In the genomic region with DNA sequence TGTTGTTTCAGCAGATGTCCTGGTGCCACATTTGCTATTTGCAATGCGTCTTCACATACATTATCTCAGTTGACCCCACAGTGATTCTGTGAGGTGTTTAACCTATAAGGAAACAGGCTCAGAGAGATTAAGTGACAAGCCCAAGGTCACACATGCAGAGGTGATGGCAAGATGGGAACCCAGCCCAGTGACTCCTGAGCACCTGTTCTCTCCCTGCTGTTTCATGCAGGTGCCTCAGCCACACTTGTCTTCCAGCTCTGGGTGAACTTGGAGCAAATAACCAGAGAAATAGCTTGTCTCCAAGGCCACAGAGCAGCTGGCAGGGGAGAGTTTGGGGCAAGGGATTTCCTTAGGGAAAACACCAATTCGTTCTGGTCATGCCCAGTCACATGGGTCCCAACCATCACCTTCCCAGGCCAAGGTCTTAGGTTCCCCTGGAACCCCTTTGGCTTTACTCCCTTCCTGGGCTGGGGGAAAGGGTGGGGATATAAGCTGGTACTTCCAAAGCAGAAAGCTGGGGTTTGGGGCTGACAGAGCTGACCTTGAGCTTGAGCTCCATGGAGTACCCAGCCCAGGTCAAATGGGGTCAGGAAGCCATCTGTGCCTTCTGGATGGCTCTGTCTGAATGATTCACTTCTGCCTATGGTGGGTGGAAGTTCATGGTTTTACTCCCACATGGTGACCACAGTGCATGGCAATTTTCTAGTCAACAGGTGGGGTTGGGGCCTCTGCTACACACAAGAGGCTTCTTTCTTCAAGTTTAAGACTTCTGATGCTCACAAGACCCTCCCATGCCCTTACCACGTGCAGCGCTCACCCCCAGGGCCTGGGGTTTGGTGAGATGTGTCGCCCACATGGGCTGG, we compare ENCODE assay signal across 9 cellular contexts. TPM values are rescaled to one million over a fixed set of nuclear protein-coding genes. Genes with fewer than 3 reads are reported as not detected.
DNase-seq lines count a peak whose midpoint lies in the region; ATAC-seq and TF ChIP-seq lines count a peak whose summit lies in the region.
"Had no signal": no experiment of that assay in that cellular context is flagged by ENCODE, and none has a peak within 500 bp of the region (broad histone marks: within the 10 kb centered on the region; RNA-seq: fewer than 3 reads in every experiment).

No MANE protein-coding gene starts in this region.

- H3K4me3 Mint-ChIP-seq in activated CD8-positive, alpha-beta T cell treated with anti-CD3 and anti-CD28 coated beads, Interleukin-2, amount 10 ng/mL, durations not matched to agents 7 days and 5 days: no peak overlapping the region

- H3K79me2 ChIP-seq in hepatocyte: no peaks in the 10 kb centered on the region

- POLR2A ChIA-PET in activated CD8-positive, alpha-beta T cell treated with anti-CD3 and anti-CD28 coated beads, Interleukin-2, amount 10 ng/mL, durations not matched to agents 7 days and 5 days (lab: Charles Lee): no interaction called here

- peak; percentile 51 for DNase-seq in activated CD8-positive, alpha-beta T cell treated with anti-CD3 and anti-CD28 coated beads, Interleukin-2, amount 10 ng/mL, durations not matched to agents 7 days and 5 days
- peak; percentile 54 to 55 for DNase-seq in stimulated activated CD4-positive, alpha-beta T cell treated with anti-CD3 and anti-CD28 coated beads, Interleukin-2, amount 100 ng/mL, for 24 hours
- no peak for DNase-seq in hepatocyte (ENCODE audit: low spot score)
- DNase-seq in HCEC 1CT: no peak
- DNase-seq in putamen (ENCODE audit: low spot score): no peak

- CTCF ChIA-PET in activated CD8-positive, alpha-beta T cell treated with anti-CD3 and anti-CD28 coated beads, Interleukin-2, amount 10 ng/mL, durations not matched to agents 7 days and 5 days (lab: Charles Lee): interaction anchor here (0.9 kb wide), 1 partner anchor 316 kb away, joined by 3 read pairs; no protein-coding TSS in a partner anchor

- no peaks in the 10 kb centered on the region for H3K9me2 ChIP-seq in hepatocyte (replicated peaks; ENCODE audit: insufficient read depth)

- H3K9me3 ChIP-seq in hepatocyte (ENCODE audit: low read depth): no peaks in the 10 kb centered on the region
- H3K9me3 ChIP-seq: vagina had no signal

- peaks cover 8% of the 10 kb centered on the region for H3K36me3 Mint-ChIP-seq in activated CD8-positive, alpha-beta T cell treated with anti-CD3 and anti-CD28 coated beads, Interleukin-2, amount 10 ng/mL, durations not matched to agents 7 days and 5 days (ENCODE audit: low read depth)

- peaks cover 50% of the 10 kb centered on the region for H3K4me1 Mint-ChIP-seq in activated CD8-positive, alpha-beta T cell treated with anti-CD3 and anti-CD28 coated beads, Interleukin-2, amount 10 ng/mL, durations not matched to agents 7 days and 5 days (ENCODE audit: low read depth)

- no peaks in the 10 kb centered on the region for H3K27me3 Mint-ChIP-seq in activated CD8-positive, alpha-beta T cell treated with anti-CD3 and anti-CD28 coated beads, Interleukin-2, amount 10 ng/mL, durations not matched to agents 7 days and 5 days (ENCODE audit: low read depth)

- H3K27me3 ChIP-seq in hepatocyte: no peaks in the 10 kb centered on the region
- H3K27me3 ChIP-seq: vagina had no signal

- no peak for TF ChIP-seq CTCF in hepatocyte (IDR thresholded peaks at IDR 0.05; ENCODE audit: poor library complexity)

- H3K4me2 ChIP-seq in hepatocyte: no peak overlapping the region

- no peaks in the 10 kb centered on the region for H4K20me1 ChIP-seq in hepatocyte (ENCODE audit: insufficient read depth, poor library complexity, severe bottlenecking)

- H3K27ac ChIP-seq in hepatocyte: no peak overlapping the region
- H3K27ac ChIP-seq: vagina had no signal

- H3K36me3 ChIP-seq in hepatocyte (replicated peaks; ENCODE audit: insufficient read depth, low read depth): no peaks in the 10 kb centered on the region
- H3K36me3 ChIP-seq: vagina had no signal

- WGBS in hepatocyte (ENCODE audit: low lambda C conversion rate, missing lambda C conversion rate): 87% methylated on average over 5 of the region's 5 CpGs

- peaks cover 17% of the 10 kb centered on the region for H3K4me1 ChIP-seq in hepatocyte (ENCODE audit: insufficient read depth)

- H3K4me3 ChIP-seq in hepatocyte: no peak overlapping the region
- H3K4me3 ChIP-seq: vagina had no signal

- no peaks in the 10 kb centered on the region for H3K9me3 Mint-ChIP-seq in activated CD8-positive, alpha-beta T cell treated with anti-CD3 and anti-CD28 coated beads, Interleukin-2, amount 10 ng/mL, durations not matched to agents 7 days and 5 days (ENCODE audit: insufficient read depth)

- peak; percentile 40 for ATAC-seq in GM18870 (IDR thresholded peaks at IDR 0.05; ENCODE audit: unreplicated experiment)
- ATAC-seq in HG02973 (IDR thresholded peaks at IDR 0.05; ENCODE audit: unreplicated experiment): peak; percentile 54
- peak; percentile 50 for ATAC-seq in activated CD8-positive, alpha-beta T cell treated with anti-CD3 and anti-CD28 coated beads, Interleukin-2, amount 10 ng/mL, durations not matched to agents 7 days and 5 days
- ATAC-seq in SK-N-SH treated with all-trans-retinoic acid at 6 μM for 48 hours: no peak

- H3K27ac Mint-ChIP-seq in activated CD8-positive, alpha-beta T cell treated with anti-CD3 and anti-CD28 coated beads, Interleukin-2, amount 10 ng/mL, durations not matched to agents 7 days and 5 days: peak overlapping the region; percentile 31

- no peak overlapping the region for H2AFZ ChIP-seq in hepatocyte

TF ChIP-seq in SK-N-SH treated with all-trans-retinoic acid at 6 μM for 48 hours, 23 proteins besides CTCF, POLR2A, EP300 and RAD21:
- TF ChIP-seq ISL1 (CRISPR knock-in tag; IDR thresholded peaks at IDR 0.05) (no peak), RARB (CRISPR knock-in tag; IDR thresholded peaks at IDR 0.05) (no peak), ESRRG (CRISPR knock-in tag; IDR thresholded peaks at IDR 0.05) (no peak), CSDC2 (CRISPR knock-in tag; IDR thresholded peaks at IDR 0.05) (no peak), GLIS3 (CRISPR knock-in tag; IDR thresholded peaks at IDR 0.05) (no peak), OSR1 (CRISPR knock-in tag; IDR thresholded peaks at IDR 0.05) (no peak), PPARA (CRISPR knock-in tag; IDR thresholded peaks at IDR 0.05; ENCODE audit: borderline replicate concordance) (no peak), ZFP3 (CRISPR knock-in tag; IDR thresholded peaks at IDR 0.05) (no peak), SNAI2 (CRISPR knock-in tag; IDR thresholded peaks at IDR 0.05) (no peak), ZFP30 (CRISPR knock-in tag; IDR thresholded peaks at IDR 0.05) (no peak), ZNF70 (CRISPR knock-in tag; IDR thresholded peaks at IDR 0.05) (no peak), TOX (CRISPR knock-in tag; IDR thresholded peaks at IDR 0.05; ENCODE audit: borderline replicate concordance) (no peak)
- TF ChIP-seq, protein P1, sequence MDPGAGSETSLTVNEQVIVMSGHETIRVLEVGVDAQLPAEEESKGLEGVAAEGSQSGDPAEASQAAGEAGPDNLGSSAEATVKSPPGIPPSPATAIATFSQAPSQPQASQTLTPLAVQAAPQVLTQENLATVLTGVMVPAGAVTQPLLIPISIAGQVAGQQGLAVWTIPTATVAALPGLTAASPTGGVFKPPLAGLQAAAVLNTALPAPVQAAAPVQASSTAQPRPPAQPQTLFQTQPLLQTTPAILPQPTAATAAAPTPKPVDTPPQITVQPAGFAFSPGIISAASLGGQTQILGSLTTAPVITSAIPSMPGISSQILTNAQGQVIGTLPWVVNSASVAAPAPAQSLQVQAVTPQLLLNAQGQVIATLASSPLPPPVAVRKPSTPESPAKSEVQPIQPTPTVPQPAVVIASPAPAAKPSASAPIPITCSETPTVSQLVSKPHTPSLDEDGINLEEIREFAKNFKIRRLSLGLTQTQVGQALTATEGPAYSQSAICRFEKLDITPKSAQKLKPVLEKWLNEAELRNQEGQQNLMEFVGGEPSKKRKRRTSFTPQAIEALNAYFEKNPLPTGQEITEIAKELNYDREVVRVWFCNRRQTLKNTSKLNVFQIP (CRISPR knock-in tag; IDR thresholded peaks at IDR 0.05; ENCODE audit: borderline replicate concordance, low read depth): no peak
- TF ChIP-seq, protein P2, sequence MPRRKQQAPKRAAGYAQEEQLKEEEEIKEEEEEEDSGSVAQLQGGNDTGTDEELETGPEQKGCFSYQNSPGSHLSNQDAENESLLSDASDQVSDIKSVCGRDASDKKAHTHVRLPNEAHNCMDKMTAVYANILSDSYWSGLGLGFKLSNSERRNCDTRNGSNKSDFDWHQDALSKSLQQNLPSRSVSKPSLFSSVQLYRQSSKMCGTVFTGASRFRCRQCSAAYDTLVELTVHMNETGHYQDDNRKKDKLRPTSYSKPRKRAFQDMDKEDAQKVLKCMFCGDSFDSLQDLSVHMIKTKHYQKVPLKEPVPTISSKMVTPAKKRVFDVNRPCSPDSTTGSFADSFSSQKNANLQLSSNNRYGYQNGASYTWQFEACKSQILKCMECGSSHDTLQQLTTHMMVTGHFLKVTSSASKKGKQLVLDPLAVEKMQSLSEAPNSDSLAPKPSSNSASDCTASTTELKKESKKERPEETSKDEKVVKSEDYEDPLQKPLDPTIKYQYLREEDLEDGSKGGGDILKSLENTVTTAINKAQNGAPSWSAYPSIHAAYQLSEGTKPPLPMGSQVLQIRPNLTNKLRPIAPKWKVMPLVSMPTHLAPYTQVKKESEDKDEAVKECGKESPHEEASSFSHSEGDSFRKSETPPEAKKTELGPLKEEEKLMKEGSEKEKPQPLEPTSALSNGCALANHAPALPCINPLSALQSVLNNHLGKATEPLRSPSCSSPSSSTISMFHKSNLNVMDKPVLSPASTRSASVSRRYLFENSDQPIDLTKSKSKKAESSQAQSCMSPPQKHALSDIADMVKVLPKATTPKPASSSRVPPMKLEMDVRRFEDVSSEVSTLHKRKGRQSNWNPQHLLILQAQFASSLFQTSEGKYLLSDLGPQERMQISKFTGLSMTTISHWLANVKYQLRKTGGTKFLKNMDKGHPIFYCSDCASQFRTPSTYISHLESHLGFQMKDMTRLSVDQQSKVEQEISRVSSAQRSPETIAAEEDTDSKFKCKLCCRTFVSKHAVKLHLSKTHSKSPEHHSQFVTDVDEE (CRISPR knock-in tag; IDR thresholded peaks at IDR 0.05): no peak

RNA-seq across cellular contexts. Expression of gene LIPC, which starts 22.4 kb away (rescaled TPM):
- 1 to 10 TPM; 4.1 to 4.4 TPM for total RNA-seq in activated CD8-positive, alpha-beta T cell treated with anti-CD3 and anti-CD28 coated beads, Interleukin-2, amount 10 ng/mL, durations not matched to agents 7 days and 5 days
- 64.8 and 67.7 TPM in 2 replicates for total RNA-seq in hepatocyte
- polyA plus RNA-seq in hepatocyte: 34.3 and 37.0 TPM in 2 replicates
- total RNA-seq: vagina had no signal

Comparison
In these comparisons a context has a peak if more than half of its experiments do, and no peak if none do; other contexts are left out.
1. DNase-seq: peak in activated CD8-positive, alpha-beta T cell treated with anti-CD3 and anti-CD28 coated beads, Interleukin-2, amount 10 ng/mL, durations not matched to agents 7 days and 5 days (single experiment) and stimulated activated CD4-positive, alpha-beta T cell treated with anti-CD3 and anti-CD28 coated beads, Interleukin-2, amount 100 ng/mL, for 24 hours (2 of 2); none in hepatocyte (single experiment), HCEC 1CT (single experiment) and putamen (single experiment).
2. RNA of gene LIPC, which starts 22.4 kb away (total RNA-seq): 64.8 to 67.7 TPM in hepatocyte; 4.1 to 4.4 TPM in activated CD8-positive, alpha-beta T cell treated with anti-CD3 and anti-CD28 coated beads, Interleukin-2, amount 10 ng/mL, durations not matched to agents 7 days and 5 days; every median in the first group is over 10 times any median in the second.